In the genomic region with DNA sequence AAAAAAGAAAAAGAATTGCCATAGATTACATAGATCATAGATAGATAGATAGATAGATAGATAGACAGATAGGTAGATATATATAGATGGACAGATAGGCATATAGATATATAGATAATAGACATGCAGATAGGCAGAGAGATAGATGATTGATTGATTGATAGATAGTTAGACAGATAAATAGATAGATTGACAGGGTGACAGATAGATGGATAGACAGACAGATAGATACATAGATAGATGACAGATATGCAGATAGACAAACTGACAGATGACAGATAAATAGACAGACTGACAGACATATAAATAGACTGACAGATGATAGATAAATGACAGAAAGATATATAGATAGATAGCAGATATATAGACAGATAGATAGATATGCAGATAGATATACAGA, we compare ENCODE assay signal across 9 cellular contexts.
"Had no signal": no experiment of that assay in that cellular context is flagged by ENCODE, and none has a peak within 500 bp of the region (broad histone marks: within the 10 kb centered on the region; RNA-seq: fewer than 3 reads in every experiment).

No MANE protein-coding gene starts in this region.

- H3K4me3 ChIP-seq: GM23248, GM23338, HAP-1 had no signal

- H3K9me3 ChIP-seq: HAP-1 had no signal

- H3K4me1 ChIP-seq: HAP-1 had no signal

- H3K36me3 ChIP-seq: HAP-1 had no signal

- H3K9ac ChIP-seq: GM23248 had no signal

- DNase-seq: GM23248, GOT3, H7, H9, HCEC 1CT, HFFc6 had no signal

- H3K27ac Mint-ChIP-seq: GM23338, H9, HFFc6 had no signal

- H3K27ac ChIP-seq: GM23248 had no signal

- H3K4me3 Mint-ChIP-seq: GM23338, H9, HFFc6 had no signal

- H3K4me2 ChIP-seq: GM23338 had no signal

- H3K4me1 Mint-ChIP-seq: GM23338, H9 had no signal

- ATAC-seq: GM23338, HCT116 had no signal

- H2AFZ ChIP-seq: GM23248, GM23338 had no signal
